Comparison of ENCODE assay signal across 18 cellular contexts in genomic region chr3:25610167-25610566, GRCh38. TPM values are rescaled to one million over a fixed set of nuclear protein-coding genes. Genes with fewer than 3 reads are reported as not detected.
DNase-seq lines count a peak whose midpoint lies in the region; ATAC-seq and TF ChIP-seq lines count a peak whose summit lies in the region.
"Had no signal": no experiment of that assay in that cellular context is flagged by ENCODE, and none has a peak within 500 bp of the region (broad histone marks: within the 10 kb centered on the region; RNA-seq: fewer than 3 reads in every experiment).

No MANE protein-coding gene starts in this region.

- peak overlapping the region; percentile 70 for H3K27ac Mint-ChIP-seq in activated CD8-positive, alpha-beta memory T cell treated with anti-CD3 and anti-CD28 coated beads, Interleukin-2, amount 10 ng/mL, durations not matched to agents 7 days and 5 days
- H3K27ac Mint-ChIP-seq in activated CD8-positive, alpha-beta T cell treated with anti-CD3 and anti-CD28 coated beads, Interleukin-2, amount 10 ng/mL, durations not matched to agents 7 days and 5 days: peak overlapping the region; percentile 16
- peak overlapping the region; percentile 2 to 80 (median 68) for H3K27ac Mint-ChIP-seq in naive thymus-derived CD4-positive, alpha-beta T cell
- H3K27ac Mint-ChIP-seq in GM23338: no peak overlapping the region

- H2AFZ ChIP-seq in GM23338: no peak overlapping the region

- TF ChIP-seq CTCF in GM23338 (conservative IDR thresholded peaks at IDR 0.05; ENCODE audit: low read depth in 2 of 2): no peak

- H3K9me3 Mint-ChIP-seq in activated CD8-positive, alpha-beta memory T cell treated with anti-CD3 and anti-CD28 coated beads, Interleukin-2, amount 10 ng/mL, durations not matched to agents 7 days and 5 days (ENCODE audit: low read depth): no peaks in the 10 kb centered on the region
- H3K9me3 Mint-ChIP-seq in activated CD8-positive, alpha-beta T cell treated with anti-CD3 and anti-CD28 coated beads, Interleukin-2, amount 10 ng/mL, durations not matched to agents 7 days and 5 days (ENCODE audit: insufficient read depth): no peaks in the 10 kb centered on the region
- no peaks in the 10 kb centered on the region for H3K9me3 Mint-ChIP-seq in naive thymus-derived CD4-positive, alpha-beta T cell
- no peaks in the 10 kb centered on the region for H3K9me3 Mint-ChIP-seq in GM23338

- H3K9me2 ChIP-seq in GM23338 (ENCODE audit: insufficient read depth): no peaks in the 10 kb centered on the region

- no peak overlapping the region for H3K27ac ChIP-seq in naive thymus-derived CD4-positive, alpha-beta T cell (ENCODE audit: low read depth, low read length)
- no peak overlapping the region for H3K27ac ChIP-seq in GM23338 (ENCODE audit: low read depth)
- H3K27ac ChIP-seq: cardiac muscle cell, gastrocnemius medialis, sigmoid colon, upper lobe of right lung had no signal

- DNase-seq in activated CD8-positive, alpha-beta memory T cell treated with anti-CD3 and anti-CD28 coated beads, Interleukin-2, amount 10 ng/mL, durations not matched to agents 7 days and 5 days: no peak
- no peak for DNase-seq in activated CD8-positive, alpha-beta memory T cell treated with anti-CD3 and anti-CD28 coated beads, Interleukin-2, amount 50 U/mL, for 48 hours
- no peak for DNase-seq in activated CD8-positive, alpha-beta T cell treated with anti-CD3 and anti-CD28 coated beads, Interleukin-2, amount 10 ng/mL, durations not matched to agents 7 days and 5 days
- no peak for DNase-seq in naive thymus-derived CD4-positive, alpha-beta T cell
- DNase-seq in GM23338 (ENCODE audit: low spot score): no peak
- DNase-seq: activated CD4-positive, CD25-positive, alpha-beta regulatory T cell; DND-41; erythroblast; gastrocnemius medialis; NCI-H1417 treated with DMSO at 0.1 percent for 48 hours; OCI-M1; SHP77; sigmoid colon; upper lobe of right lung had no signal

- H3F3A ChIP-seq in GM23338 (replicated peaks; ENCODE audit: low read depth): no peaks in the 10 kb centered on the region

- H3K27me3 ChIP-seq in naive thymus-derived CD4-positive, alpha-beta T cell (ENCODE audit: control insufficient read depth in 2 of 2, insufficient read depth in 2 of 2, low read length in 2 of 2): no peaks in the 10 kb centered on the region
- H3K27me3 ChIP-seq in GM23338 (ENCODE audit: insufficient read depth): no peaks in the 10 kb centered on the region
- H3K27me3 ChIP-seq: cardiac muscle cell, gastrocnemius medialis, sigmoid colon, upper lobe of right lung had no signal

- H3K4me2 ChIP-seq in GM23338: no peak overlapping the region

- peaks cover 17 to 64% (median 32%) of the 10 kb centered on the region in 3 experiments for H3K36me3 ChIP-seq in naive thymus-derived CD4-positive, alpha-beta T cell (ENCODE audit: control insufficient read depth in 2 of 3, insufficient read depth in 3 of 3, low read length in 3 of 3)
- H3K36me3 ChIP-seq in GM23338 (ENCODE audit: insufficient read depth): peaks cover 66% of the 10 kb centered on the region

- H3K4me3 ChIP-seq in naive thymus-derived CD4-positive, alpha-beta T cell (ENCODE audit: low read length): no peak overlapping the region
- no peak overlapping the region for H3K4me3 ChIP-seq in GM23338
- H3K4me3 ChIP-seq: cardiac muscle cell, gastrocnemius medialis, sigmoid colon, upper lobe of right lung had no signal

- no peaks in the 10 kb centered on the region; the same call in 1 of the 2 replicates for H4K20me1 ChIP-seq in GM23338 (replicated peaks; ENCODE audit: insufficient read depth)

- no peak overlapping the region for H3K4me3 Mint-ChIP-seq in activated CD8-positive, alpha-beta memory T cell treated with anti-CD3 and anti-CD28 coated beads, Interleukin-2, amount 10 ng/mL, durations not matched to agents 7 days and 5 days
- H3K4me3 Mint-ChIP-seq in activated CD8-positive, alpha-beta T cell treated with anti-CD3 and anti-CD28 coated beads, Interleukin-2, amount 10 ng/mL, durations not matched to agents 7 days and 5 days: no peak overlapping the region
- H3K4me3 Mint-ChIP-seq in naive thymus-derived CD4-positive, alpha-beta T cell: no peak overlapping the region
- H3K4me3 Mint-ChIP-seq in GM23338: no peak overlapping the region

- peaks cover 17% of the 10 kb centered on the region for H3K4me1 Mint-ChIP-seq in activated CD8-positive, alpha-beta memory T cell treated with anti-CD3 and anti-CD28 coated beads, Interleukin-2, amount 10 ng/mL, durations not matched to agents 7 days and 5 days
- peaks cover 16% of the 10 kb centered on the region for H3K4me1 Mint-ChIP-seq in activated CD8-positive, alpha-beta T cell treated with anti-CD3 and anti-CD28 coated beads, Interleukin-2, amount 10 ng/mL, durations not matched to agents 7 days and 5 days (ENCODE audit: low read depth)
- peaks cover 0 to 13% (median 5%) of the 10 kb centered on the region in 7 donors for H3K4me1 Mint-ChIP-seq in naive thymus-derived CD4-positive, alpha-beta T cell
- H3K4me1 Mint-ChIP-seq in GM23338: no peaks in the 10 kb centered on the region

- POLR2A ChIA-PET in activated CD8-positive, alpha-beta T cell treated with anti-CD3 and anti-CD28 coated beads, Interleukin-2, amount 10 ng/mL, durations not matched to agents 7 days and 5 days (lab: Charles Lee): no interaction called here
- POLR2A ChIA-PET in naive thymus-derived CD4-positive, alpha-beta T cell (lab: Charles Lee): no interaction called here

- intact Hi-C loops in naive thymus-derived CD4-positive, alpha-beta T cell (cut with micrococcal nuclease): no loop called here

- no peaks in the 10 kb centered on the region for H3K4me1 ChIP-seq in naive thymus-derived CD4-positive, alpha-beta T cell (ENCODE audit: control insufficient read depth in 2 of 2, insufficient read depth in 2 of 2, low read length in 2 of 2)
- no peaks in the 10 kb centered on the region for H3K4me1 ChIP-seq in GM23338 (ENCODE audit: insufficient read depth)
- H3K4me1 ChIP-seq: gastrocnemius medialis, sigmoid colon, upper lobe of right lung had no signal

- ATAC-seq in activated CD8-positive, alpha-beta memory T cell treated with anti-CD3 and anti-CD28 coated beads, Interleukin-2, amount 10 ng/mL, durations not matched to agents 7 days and 5 days: peak; percentile 12
- ATAC-seq in GM18511 (IDR thresholded peaks at IDR 0.05; ENCODE audit: unreplicated experiment) (peak; percentile 46), HG02763 (IDR thresholded peaks at IDR 0.05; ENCODE audit: unreplicated experiment) (no peak), HG03520 (IDR thresholded peaks at IDR 0.05; ENCODE audit: unreplicated experiment) (no peak), GM23338 (no peak)
- ATAC-seq in activated CD8-positive, alpha-beta T cell treated with anti-CD3 and anti-CD28 coated beads, Interleukin-2, amount 10 ng/mL, durations not matched to agents 7 days and 5 days: no peak
- no peak for ATAC-seq in naive thymus-derived CD4-positive, alpha-beta T cell
- ATAC-seq: gastrocnemius medialis, upper lobe of right lung had no signal

- H3K79me2 ChIP-seq in GM23338 (replicated peaks; ENCODE audit: insufficient read depth): 0 out of 2 replicates have a peak, but pooled peaks cover 3% of the 10 kb centered on the region

- CTCF ChIA-PET in activated CD8-positive, alpha-beta memory T cell treated with anti-CD3 and anti-CD28 coated beads, Interleukin-2, amount 10 ng/mL, durations not matched to agents 7 days and 5 days (lab: Charles Lee): no interaction called here
- CTCF ChIA-PET in activated CD8-positive, alpha-beta T cell treated with anti-CD3 and anti-CD28 coated beads, Interleukin-2, amount 10 ng/mL, durations not matched to agents 7 days and 5 days (lab: Charles Lee): interaction anchor here (0.7 kb wide), 1 partner anchor 835 kb away, joined by 3 read pairs; no protein-coding TSS in a partner anchor
- CTCF ChIA-PET in naive thymus-derived CD4-positive, alpha-beta T cell (lab: Charles Lee): no interaction called here

- H3K9me3 ChIP-seq in naive thymus-derived CD4-positive, alpha-beta T cell (ENCODE audit: control insufficient read depth in 2 of 3, low read length in 3 of 3): no peaks in the 10 kb centered on the region
- H3K9me3 ChIP-seq: gastrocnemius medialis, sigmoid colon, upper lobe of right lung had no signal

- no peaks in the 10 kb centered on the region for H3K27me3 Mint-ChIP-seq in activated CD8-positive, alpha-beta memory T cell treated with anti-CD3 and anti-CD28 coated beads, Interleukin-2, amount 10 ng/mL, durations not matched to agents 7 days and 5 days
- H3K27me3 Mint-ChIP-seq in activated CD8-positive, alpha-beta T cell treated with anti-CD3 and anti-CD28 coated beads, Interleukin-2, amount 10 ng/mL, durations not matched to agents 7 days and 5 days (ENCODE audit: low read depth): no peaks in the 10 kb centered on the region
- H3K27me3 Mint-ChIP-seq in naive thymus-derived CD4-positive, alpha-beta T cell: no peaks in the 10 kb centered on the region
- no peaks in the 10 kb centered on the region for H3K27me3 Mint-ChIP-seq in GM23338 (ENCODE audit: insufficient read depth, low read depth, poor library complexity)

- H3K36me3 Mint-ChIP-seq in activated CD8-positive, alpha-beta memory T cell treated with anti-CD3 and anti-CD28 coated beads, Interleukin-2, amount 10 ng/mL, durations not matched to agents 7 days and 5 days: peaks cover 55% of the 10 kb centered on the region
- peaks cover 56% of the 10 kb centered on the region for H3K36me3 Mint-ChIP-seq in activated CD8-positive, alpha-beta T cell treated with anti-CD3 and anti-CD28 coated beads, Interleukin-2, amount 10 ng/mL, durations not matched to agents 7 days and 5 days (ENCODE audit: low read depth)
- peaks cover 17 to 43% (median 34%) of the 10 kb centered on the region in 5 donors for H3K36me3 Mint-ChIP-seq in naive thymus-derived CD4-positive, alpha-beta T cell
- peaks cover 70% of the 10 kb centered on the region for H3K36me3 Mint-ChIP-seq in GM23338 (ENCODE audit: low read depth)

TF ChIP-seq in GM23338, 12 proteins besides CTCF, POLR2A, EP300 and RAD21:
- no peak for TF ChIP-seq EZH2 (IDR thresholded peaks at IDR 0.05; ENCODE audit: low read depth, unreplicated experiment)

RNA-seq across cellular contexts. Expression of gene TOP2B, which starts 54.5 kb away (rescaled TPM):
- total RNA-seq in activated CD8-positive, alpha-beta memory T cell treated with anti-CD3 and anti-CD28 coated beads, Interleukin-2, amount 10 ng/mL, durations not matched to agents 7 days and 5 days: 100 to 1,000 TPM; 107 to 128 TPM
- 100 to 1,000 TPM; 112 to 114 TPM for total RNA-seq in activated CD8-positive, alpha-beta T cell treated with anti-CD3 and anti-CD28 coated beads, Interleukin-2, amount 10 ng/mL, durations not matched to agents 7 days and 5 days
- total RNA-seq in naive thymus-derived CD4-positive, alpha-beta T cell: 100 to 1,000 TPM; 109 to 190 (median 127) TPM
- 100 to 1,000 TPM in 1 of 2 donors, 10 to 100 TPM in 1; 66.6 to 118 TPM for polyA plus RNA-seq in naive thymus-derived CD4-positive, alpha-beta T cell
- 167 and 179 TPM in 2 replicates for total RNA-seq in GM23338 (2014; rRNA removed; shearing (Covaris generic))
- 91.1 and 92.0 TPM in 2 replicates for polyA plus RNA-seq in GM23338 (2016; fragmentation: Nextera tagmentation; extraction: Ambion mirVana)

Comparison
In these comparisons a context has a peak if more than half of its experiments do, and no peak if none do; other contexts are left out.
1. ATAC-seq: peak in activated CD8-positive, alpha-beta memory T cell treated with anti-CD3 and anti-CD28 coated beads, Interleukin-2, amount 10 ng/mL, durations not matched to agents 7 days and 5 days (single experiment) and GM18511 (single experiment); none in activated CD8-positive, alpha-beta T cell treated with anti-CD3 and anti-CD28 coated beads, Interleukin-2, amount 10 ng/mL, durations not matched to agents 7 days and 5 days (single experiment), naive thymus-derived CD4-positive, alpha-beta T cell (single experiment), HG02763 (single experiment), HG03520 (single experiment) and GM23338 (single experiment).